24 cellular contexts compared by ENCODE assay signal in genomic region chr13:72180253-72180952, GRCh38.
DNase-seq lines count a peak whose midpoint lies in the region; ATAC-seq and TF ChIP-seq lines count a peak whose summit lies in the region.
"Had no signal": no experiment of that assay in that cellular context is flagged by ENCODE, and none has a peak within 500 bp of the region (broad histone marks: within the 10 kb centered on the region; RNA-seq: fewer than 3 reads in every experiment).

No MANE protein-coding gene starts in this region.

- H3K27ac Mint-ChIP-seq in neural progenitor cell, result no peak overlapping the region
- no peak overlapping the region for H3K27ac Mint-ChIP-seq in T-helper 2 cell treated with Interferon-gamma antibody and Interleukin-4, amounts not matched to agents 5 μg/mL and 100 μg/mL, for 36 hours
- H3K27ac Mint-ChIP-seq: activated naive CD4-positive, alpha-beta T cell treated with anti-CD3 and anti-CD28 coated beads, Interleukin-2, amount 50 U/mL, for 72 hours; stimulated activated naive B cell treated with anti-CD40 and anti-IgM and Interleukin-4, amounts not matched to agents 10 μg/mL and 1 μg/mL and 100 μg/mL, for 72 hours had no signal

- no peaks in the 10 kb centered on the region for H3K79me2 ChIP-seq in neural progenitor cell (ENCODE audit: low read depth)

- ATAC-seq in RWPE2 (ENCODE audit: low read depth), result peak; percentile 66; the same call in 2 of the 3 replicates
- ATAC-seq in left cardiac atrium, result no peak
- ATAC-seq: activated naive CD4-positive, alpha-beta T cell treated with anti-CD3 and anti-CD28 coated beads, Interleukin-2, amount 50 U/mL, for 72 hours; right cardiac atrium; stimulated activated naive B cell treated with anti-CD40 and anti-IgM and Interleukin-4, amounts not matched to agents 10 μg/mL and 1 μg/mL and 100 μg/mL, for 72 hours had no signal

- H3K9me3 Mint-ChIP-seq in neural progenitor cell, result no peaks in the 10 kb centered on the region
- H3K9me3 Mint-ChIP-seq in T-helper 2 cell treated with Interferon-gamma antibody and Interleukin-4, amounts not matched to agents 5 μg/mL and 100 μg/mL, for 36 hours, result no peaks in the 10 kb centered on the region

- TF ChIP-seq CTCF in RWPE2 (IDR thresholded peaks at IDR 0.05; ENCODE audit: poor library complexity, severe bottlenecking) (peak; percentile 9), neural progenitor cell (IDR thresholded peaks at IDR 0.05) (no peak), GM13977 (IDR thresholded peaks at IDR 0.05; ENCODE audit: extremely low read depth, insufficient read depth, missing control alignments) (no peak)

- DNase-seq in HS-5 (ENCODE audit: low read depth) (peak; percentile 5), RWPE2 (ENCODE audit: low spot score) (no peak), epithelial cell of prostate (ENCODE audit: low read depth, low spot score) (peak; percentile 46), neural progenitor cell (ENCODE audit: low spot score) (peak; percentile 8), HEK293T (ENCODE audit: extremely low spot score) (no peak), left cardiac atrium (no peak), GM13977 (ENCODE audit: low spot score) (no peak)
- no peak for DNase-seq in T-helper 2 cell treated with Interferon-gamma antibody and Interleukin-4, amounts not matched to agents 5 μg/mL and 100 μg/mL, for 36 hours (ENCODE audit: low spot score)
- DNase-seq: activated CD4-positive, alpha-beta T cell treated with anti-CD3 and anti-CD28 coated beads, Interleukin-2, amount 50 U/mL, for 48 hours; BE2C; Calu3; GDM1; Kasumi-1; kidney; NCI-H146; NCI-H446; NK-92 treated with Interleukin-12 subunit alpha and Interleukin-12 subunit beta, amount 100 ng/mL, for 24 hours; nucleus accumbens; right cardiac atrium; Right ventricle myocardium superior; stimulated activated naive B cell treated with anti-CD40 and anti-IgM and Interleukin-4, amounts not matched to agents 10 μg/mL and 1 μg/mL and 100 μg/mL, for 72 hours had no signal

- H3K36me3 ChIP-seq in RWPE2 (ENCODE audit: low read depth) (no peaks in the 10 kb centered on the region), neural progenitor cell (no peaks in the 10 kb centered on the region)
- H3K36me3 ChIP-seq: BE2C, thyroid gland had no signal

- H3K4me3 Mint-ChIP-seq in neural progenitor cell, result no peak overlapping the region
- H3K4me3 Mint-ChIP-seq in T-helper 2 cell treated with Interferon-gamma antibody and Interleukin-4, amounts not matched to agents 5 μg/mL and 100 μg/mL, for 36 hours, result no peak overlapping the region
- H3K4me3 Mint-ChIP-seq: stimulated activated naive B cell treated with anti-CD40 and anti-IgM and Interleukin-4, amounts not matched to agents 10 μg/mL and 1 μg/mL and 100 μg/mL, for 72 hours had no signal

- intact Hi-C loops in left cardiac atrium (cut with DNase I), result no loop called here

- H3K9ac ChIP-seq in neural progenitor cell, result no peak overlapping the region

- H3K4me2 ChIP-seq in neural progenitor cell, result no peak overlapping the region

- H3K27me3 ChIP-seq in RWPE2 (ENCODE audit: insufficient read depth, poor library complexity, severe bottlenecking), result no peaks in the 10 kb centered on the region
- no peaks in the 10 kb centered on the region for H3K27me3 ChIP-seq in neural progenitor cell
- H3K27me3 ChIP-seq: BE2C, thyroid gland had no signal

- H3K4me1 ChIP-seq in RWPE2 (ENCODE audit: insufficient read depth, poor library complexity, severe bottlenecking), result no peaks in the 10 kb centered on the region
- H3K4me1 ChIP-seq in neural progenitor cell, result no peaks in the 10 kb centered on the region
- H3K4me1 ChIP-seq: BE2C, thyroid gland had no signal

- H3K9me3 ChIP-seq in RWPE2 (ENCODE audit: severe bottlenecking) (no peaks in the 10 kb centered on the region), neural progenitor cell (ENCODE audit: low read depth) (no peaks in the 10 kb centered on the region)
- H3K9me3 ChIP-seq: thyroid gland had no signal

- POLR2A ChIA-PET in HEK293T (lab: Yijun Ruan, JAX), result interaction anchor here (0.9 kb wide), 1 partner anchor 13 kb away, joined by 3 read pairs; no protein-coding TSS in a partner anchor

- H3K27ac ChIP-seq in RWPE2 (ENCODE audit: poor library complexity, severe bottlenecking) (no peak overlapping the region), epithelial cell of prostate (peak overlapping the region; percentile 24), neural progenitor cell (no peak overlapping the region)
- H3K27ac ChIP-seq: thyroid gland, VCaP had no signal

- H3K36me3 Mint-ChIP-seq in neural progenitor cell, result no peaks in the 10 kb centered on the region
- no peaks in the 10 kb centered on the region for H3K36me3 Mint-ChIP-seq in T-helper 2 cell treated with Interferon-gamma antibody and Interleukin-4, amounts not matched to agents 5 μg/mL and 100 μg/mL, for 36 hours (ENCODE audit: low read depth)
- H3K36me3 Mint-ChIP-seq: stimulated activated naive B cell treated with anti-CD40 and anti-IgM and Interleukin-4, amounts not matched to agents 10 μg/mL and 1 μg/mL and 100 μg/mL, for 72 hours had no signal

- H4K20me1 ChIP-seq in neural progenitor cell (ENCODE audit: low read depth), result no peaks in the 10 kb centered on the region

- H3K4me3 ChIP-seq in RWPE2 (ENCODE audit: severe bottlenecking) (no peak overlapping the region), neural progenitor cell (no peak overlapping the region)
- H3K4me3 ChIP-seq: thyroid gland had no signal

- no peaks in the 10 kb centered on the region for H3K4me1 Mint-ChIP-seq in neural progenitor cell
- no peaks in the 10 kb centered on the region for H3K4me1 Mint-ChIP-seq in T-helper 2 cell treated with Interferon-gamma antibody and Interleukin-4, amounts not matched to agents 5 μg/mL and 100 μg/mL, for 36 hours (ENCODE audit: low read depth)
- H3K4me1 Mint-ChIP-seq: stimulated activated naive B cell treated with anti-CD40 and anti-IgM and Interleukin-4, amounts not matched to agents 10 μg/mL and 1 μg/mL and 100 μg/mL, for 72 hours had no signal

- CTCF ChIA-PET in HEK293T (lab: Yijun Ruan, JAX), result no interaction called here

- peaks cover 2% of the 10 kb centered on the region for H3K27me3 Mint-ChIP-seq in neural progenitor cell (ENCODE audit: insufficient read depth, low read depth)
- H3K27me3 Mint-ChIP-seq in T-helper 2 cell treated with Interferon-gamma antibody and Interleukin-4, amounts not matched to agents 5 μg/mL and 100 μg/mL, for 36 hours (ENCODE audit: low read depth), result no peaks in the 10 kb centered on the region
- H3K27me3 Mint-ChIP-seq: stimulated activated naive B cell treated with anti-CD40 and anti-IgM and Interleukin-4, amounts not matched to agents 10 μg/mL and 1 μg/mL and 100 μg/mL, for 72 hours had no signal

- in situ Hi-C loops in GM13977 (cut with MboI; ENCODE audit: low pct_unique_long_range_greater_than_20kb, low sequenced_read_pairs, unreplicated experiment), result no loop called here

- H2AFZ ChIP-seq in neural progenitor cell (replicated peaks), result no peak overlapping the region

- H3F3A ChIP-seq in neural progenitor cell (ENCODE audit: low read depth), result no peaks in the 10 kb centered on the region

TF ChIP-seq in HEK293T, 16 proteins besides CTCF, POLR2A, EP300 and RAD21:
- TF ChIP-seq FOXM1 (IDR thresholded peaks at IDR 0.05; ENCODE audit: borderline replicate concordance) (no peak), TARDBP (IDR thresholded peaks at IDR 0.05) (no peak), CTBP1 (IDR thresholded peaks at IDR 0.05; ENCODE audit: borderline replicate concordance) (no peak), FOXK2 (IDR thresholded peaks at IDR 0.05) (no peak), ARNT (IDR thresholded peaks at IDR 0.05) (no peak), FOXA1 (IDR thresholded peaks at IDR 0.05) (no peak), ELF4 (IDR thresholded peaks at IDR 0.05) (no peak), L3MBTL2 (conservative IDR thresholded peaks at IDR 0.05) (no peak), PKNOX1 (IDR thresholded peaks at IDR 0.05) (no peak), LEF1 (IDR thresholded peaks at IDR 0.05; ENCODE audit: borderline replicate concordance) (no peak), SUZ12 (IDR thresholded peaks at IDR 0.05) (no peak), BHLHE40 (IDR thresholded peaks at IDR 0.05; ENCODE audit: borderline replicate concordance) (no peak), NFRKB (IDR thresholded peaks at IDR 0.05) (no peak), ZNF384 (IDR thresholded peaks at IDR 0.05) (no peak), HDGF (IDR thresholded peaks at IDR 0.05; ENCODE audit: borderline replicate concordance) (no peak), SP1 (IDR thresholded peaks at IDR 0.05) (no peak)

Comparison
In these comparisons a context has a peak if more than half of its experiments do, and no peak if none do; other contexts are left out.
1. DNase-seq: peak in HS-5 (single experiment), epithelial cell of prostate (single experiment) and neural progenitor cell (single experiment); none in RWPE2 (single experiment), HEK293T (single experiment), left cardiac atrium (single experiment), T-helper 2 cell treated with Interferon-gamma antibody and Interleukin-4, amounts not matched to agents 5 μg/mL and 100 μg/mL, for 36 hours (single experiment) and GM13977 (single experiment).